ENCODE assay signal across 3 cellular contexts in the genomic region with DNA sequence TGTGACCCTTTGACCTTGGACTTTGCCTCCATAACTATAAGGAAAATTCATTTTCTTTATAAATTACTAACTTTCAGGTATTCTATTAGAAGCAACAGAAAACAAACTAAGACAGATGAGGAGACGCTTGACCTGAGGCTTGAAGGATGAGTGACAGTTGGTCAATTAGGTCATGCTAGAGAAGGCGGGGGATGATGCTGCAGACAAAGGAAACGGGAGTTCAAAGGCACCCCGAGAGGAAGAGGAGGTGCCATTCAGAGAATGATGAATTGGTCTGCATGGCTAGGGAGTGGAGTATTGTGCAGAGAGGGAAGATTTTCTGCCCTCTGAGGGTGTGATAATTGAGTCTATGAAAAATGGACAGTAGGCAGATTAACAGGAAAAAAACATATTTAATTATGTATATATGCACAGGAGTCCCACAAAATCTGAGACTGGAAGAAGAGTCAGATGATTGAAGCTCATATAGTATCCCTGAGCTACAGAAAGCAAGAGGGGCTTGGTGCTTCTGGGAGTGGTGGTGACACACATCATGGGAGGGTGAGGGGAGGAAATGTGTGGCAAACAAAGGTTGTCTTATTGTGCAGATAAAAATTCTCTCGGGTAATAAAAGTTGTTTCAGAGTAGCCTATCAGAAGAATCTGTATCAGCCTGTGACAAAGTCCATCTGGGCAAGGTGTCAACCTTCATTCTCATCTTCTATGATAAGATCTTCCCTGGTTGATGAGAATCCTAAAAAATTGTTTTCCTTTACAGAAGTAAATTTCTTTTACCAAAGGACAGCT.
A peak's percentile ranks its signal among the peaks of the same experiment; 100 is the strongest.
TF ChIP-seq lines count a peak whose summit lies in the region.

No MANE protein-coding gene starts in this region.

TF ChIP-seq in SK-N-SH, 30 proteins besides CTCF, POLR2A, EP300 and RAD21:
- TF ChIP-seq TCF12 (IDR thresholded peaks at IDR 0.05) = peak; percentile 50
- no peak for TF ChIP-seq FOXM1 (IDR thresholded peaks at IDR 0.05; ENCODE audit: low read depth)
- TF ChIP-seq, protein P1, sequence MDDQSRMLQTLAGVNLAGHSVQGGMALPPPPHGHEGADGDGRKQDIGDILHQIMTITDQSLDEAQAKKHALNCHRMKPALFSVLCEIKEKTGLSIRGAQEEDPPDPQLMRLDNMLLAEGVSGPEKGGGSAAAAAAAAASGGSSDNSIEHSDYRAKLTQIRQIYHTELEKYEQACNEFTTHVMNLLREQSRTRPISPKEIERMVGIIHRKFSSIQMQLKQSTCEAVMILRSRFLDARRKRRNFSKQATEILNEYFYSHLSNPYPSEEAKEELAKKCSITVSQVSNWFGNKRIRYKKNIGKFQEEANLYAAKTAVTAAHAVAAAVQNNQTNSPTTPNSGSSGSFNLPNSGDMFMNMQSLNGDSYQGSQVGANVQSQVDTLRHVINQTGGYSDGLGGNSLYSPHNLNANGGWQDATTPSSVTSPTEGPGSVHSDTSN (IDR thresholded peaks at IDR 0.05) = peak; percentile 36; the same call in 1 of the 2 replicates
- TF ChIP-seq, protein P2, sequence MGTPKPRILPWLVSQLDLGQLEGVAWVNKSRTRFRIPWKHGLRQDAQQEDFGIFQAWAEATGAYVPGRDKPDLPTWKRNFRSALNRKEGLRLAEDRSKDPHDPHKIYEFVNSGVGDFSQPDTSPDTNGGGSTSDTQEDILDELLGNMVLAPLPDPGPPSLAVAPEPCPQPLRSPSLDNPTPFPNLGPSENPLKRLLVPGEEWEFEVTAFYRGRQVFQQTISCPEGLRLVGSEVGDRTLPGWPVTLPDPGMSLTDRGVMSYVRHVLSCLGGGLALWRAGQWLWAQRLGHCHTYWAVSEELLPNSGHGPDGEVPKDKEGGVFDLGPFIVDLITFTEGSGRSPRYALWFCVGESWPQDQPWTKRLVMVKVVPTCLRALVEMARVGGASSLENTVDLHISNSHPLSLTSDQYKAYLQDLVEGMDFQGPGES (IDR thresholded peaks at IDR 0.05; ENCODE audit: low read depth, low read length) = no peak
- TF ChIP-seq, protein P3, sequence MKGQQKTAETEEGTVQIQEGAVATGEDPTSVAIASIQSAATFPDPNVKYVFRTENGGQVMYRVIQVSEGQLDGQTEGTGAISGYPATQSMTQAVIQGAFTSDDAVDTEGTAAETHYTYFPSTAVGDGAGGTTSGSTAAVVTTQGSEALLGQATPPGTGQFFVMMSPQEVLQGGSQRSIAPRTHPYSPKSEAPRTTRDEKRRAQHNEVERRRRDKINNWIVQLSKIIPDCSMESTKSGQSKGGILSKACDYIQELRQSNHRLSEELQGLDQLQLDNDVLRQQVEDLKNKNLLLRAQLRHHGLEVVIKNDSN (IDR thresholded peaks at IDR 0.05; ENCODE audit: borderline replicate concordance, low read depth) = no peak
- no peak for TF ChIP-seq TEAD4 (IDR thresholded peaks at IDR 0.05; ENCODE audit: borderline replicate concordance, insufficient read depth)
- TF ChIP-seq EZH2phosphoT487 (IDR thresholded peaks at IDR 0.05; ENCODE audit: borderline replicate concordance, low read depth) = no peak
- no peak for TF ChIP-seq FOXJ3 (CRISPR knock-in tag; IDR thresholded peaks at IDR 0.05)
- no peak for TF ChIP-seq FOSL2 (IDR thresholded peaks at IDR 0.05; ENCODE audit: borderline replicate concordance, low read depth)
- no peak for TF ChIP-seq RXRA (IDR thresholded peaks at IDR 0.05; ENCODE audit: borderline replicate concordance, low read depth)
- no peak for TF ChIP-seq NRF1 (IDR thresholded peaks at IDR 0.05; ENCODE audit: low read depth, low read length)

TF ChIP-seq in SK-N-SH treated with all-trans-retinoic acid at 6 μM for 48 hours, 23 proteins besides CTCF, POLR2A, EP300 and RAD21:
- TF ChIP-seq, protein P4, sequence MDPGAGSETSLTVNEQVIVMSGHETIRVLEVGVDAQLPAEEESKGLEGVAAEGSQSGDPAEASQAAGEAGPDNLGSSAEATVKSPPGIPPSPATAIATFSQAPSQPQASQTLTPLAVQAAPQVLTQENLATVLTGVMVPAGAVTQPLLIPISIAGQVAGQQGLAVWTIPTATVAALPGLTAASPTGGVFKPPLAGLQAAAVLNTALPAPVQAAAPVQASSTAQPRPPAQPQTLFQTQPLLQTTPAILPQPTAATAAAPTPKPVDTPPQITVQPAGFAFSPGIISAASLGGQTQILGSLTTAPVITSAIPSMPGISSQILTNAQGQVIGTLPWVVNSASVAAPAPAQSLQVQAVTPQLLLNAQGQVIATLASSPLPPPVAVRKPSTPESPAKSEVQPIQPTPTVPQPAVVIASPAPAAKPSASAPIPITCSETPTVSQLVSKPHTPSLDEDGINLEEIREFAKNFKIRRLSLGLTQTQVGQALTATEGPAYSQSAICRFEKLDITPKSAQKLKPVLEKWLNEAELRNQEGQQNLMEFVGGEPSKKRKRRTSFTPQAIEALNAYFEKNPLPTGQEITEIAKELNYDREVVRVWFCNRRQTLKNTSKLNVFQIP (CRISPR knock-in tag; IDR thresholded peaks at IDR 0.05; ENCODE audit: borderline replicate concordance, low read depth) = no peak
- TF ChIP-seq OSR1 (CRISPR knock-in tag; IDR thresholded peaks at IDR 0.05) = no peak
- no peak for TF ChIP-seq TOX (CRISPR knock-in tag; IDR thresholded peaks at IDR 0.05; ENCODE audit: borderline replicate concordance)
- no peak for TF ChIP-seq ZNF8 (CRISPR knock-in tag; IDR thresholded peaks at IDR 0.05)
- no peak for TF ChIP-seq SNAI2 (CRISPR knock-in tag; IDR thresholded peaks at IDR 0.05)
- no peak for TF ChIP-seq ISL1 (CRISPR knock-in tag; IDR thresholded peaks at IDR 0.05)
- no peak for TF ChIP-seq TCF4 (CRISPR knock-in tag; IDR thresholded peaks at IDR 0.05; ENCODE audit: borderline replicate concordance)
- no peak for TF ChIP-seq ZC3H10 (CRISPR knock-in tag; IDR thresholded peaks at IDR 0.05)

TF ChIP-seq in HepG2, 621 proteins besides CTCF, POLR2A, EP300 and RAD21:
- TF ChIP-seq ZNF33A (CRISPR knock-in tag; IDR thresholded peaks at IDR 0.05; ENCODE audit: borderline replicate concordance) (no peak), ZNF607 (CRISPR knock-in tag; IDR thresholded peaks at IDR 0.05; ENCODE audit: borderline replicate concordance) (no peak), TCF7 (IDR thresholded peaks at IDR 0.05; ENCODE audit: low read depth) (peak; percentile 23; the same call in 1 of the 2 replicates), ZSCAN21 (CRISPR knock-in tag; IDR thresholded peaks at IDR 0.05; ENCODE audit: borderline replicate concordance) (no peak), NFE2 (CRISPR knock-in tag; IDR thresholded peaks at IDR 0.05) (no peak)
